8 cellular contexts compared by ENCODE assay signal in the genomic region with DNA sequence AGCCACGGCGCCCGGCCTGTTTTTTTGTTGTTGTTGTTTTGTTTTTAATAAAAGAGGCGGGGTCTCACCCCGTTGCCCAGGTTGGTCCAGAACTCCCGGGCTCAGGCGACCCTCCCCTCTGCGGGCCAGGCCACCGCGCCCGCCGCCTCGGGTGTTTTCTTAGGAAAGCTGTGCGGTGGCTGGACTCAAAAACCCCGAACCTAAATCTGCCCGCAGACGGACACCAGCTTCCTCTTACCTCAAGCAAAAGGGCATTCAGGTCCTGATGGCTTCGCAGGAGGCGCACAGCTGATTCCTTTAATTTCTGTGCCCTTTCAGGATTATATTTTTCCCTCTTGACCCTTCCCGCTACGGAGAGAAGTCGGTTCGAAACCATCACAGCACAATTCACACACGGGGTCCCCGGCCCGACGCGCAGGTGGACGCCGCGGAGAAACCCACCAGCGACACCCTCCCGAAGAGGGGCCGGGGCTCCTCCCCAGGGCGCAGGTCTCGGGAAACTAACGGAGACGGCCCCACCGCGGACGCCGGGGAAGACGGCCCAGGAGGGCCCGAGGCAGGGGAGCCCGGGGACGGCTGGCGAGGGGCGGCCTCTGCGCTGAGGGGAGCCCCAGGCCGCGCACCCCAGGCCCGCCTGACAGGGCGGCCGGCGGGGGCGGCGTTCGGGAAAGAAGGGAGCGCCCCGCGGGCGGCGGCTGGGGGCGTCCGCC. TPM values are rescaled to one million over a fixed set of nuclear protein-coding genes. Genes with fewer than 3 reads are reported as not detected.
A peak's percentile ranks its signal among the peaks of the same experiment; 100 is the strongest.
DNase-seq lines count a peak whose midpoint lies in the region; TF ChIP-seq lines count a peak whose summit lies in the region.

No MANE protein-coding gene starts in this region.

- DNase-seq in NCI-H82 (lab: John Stamatoyannopoulos, UW) (peak; percentile 29), NCI-H82 treated with DMSO at 0.1 percent for 48 hours (lab: John Stamatoyannopoulos, UW; ENCODE audit: unreplicated experiment) (no peak), HAP-1 (ENCODE audit: low spot score in 2 of 2) (peak in 1 of 2 experiments; percentile 33), NB4 (ENCODE audit: low read depth) (peak; percentile 74), mammary epithelial cell (no peak), head of caudate nucleus (no peak)
- DNase-seq in stimulated activated CD4-positive, alpha-beta T cell treated with anti-CD3 and anti-CD28 coated beads, Interleukin-4, amount 100 ng/mL, for 24 hours = no peak

- H3K9ac ChIP-seq in mammary epithelial cell (ENCODE audit: insufficient read depth, low read length) = peak overlapping the region; percentile 75

- CTCF ChIA-PET in mammary epithelial cell (lab: Charles Lee; ENCODE audit: low non-redundant PET) = no interaction called here

- 7% methylated on average over 10 of the region's 65 CpGs for WGBS in mammary epithelial cell (ENCODE audit: low coverage, missing lambda C conversion rate)

- H3K4me3 ChIP-seq in HAP-1 (peak overlapping the region; percentile 67), NB4 (ENCODE audit: low read depth, low read length) (peak overlapping the region; percentile 80), mammary epithelial cell (replicated peaks in 1 of 3; ENCODE audit: insufficient read depth in 1 of 3, low read depth in 2 of 3, low read length in 3 of 3) (peak overlapping the region; percentile 79 to 84 (median 80)), muscle layer of duodenum (ENCODE audit: low read depth in 1 of 2, low read length in 2 of 2) (peak overlapping the region; percentile 30 to 73)

- no peak for TF ChIP-seq CTCF in NB4 (IDR thresholded peaks at IDR 0.05; ENCODE audit: low read depth, low read length)
- TF ChIP-seq CTCF in mammary epithelial cell (conservative IDR thresholded peaks at IDR 0.05 in 1 of 2, IDR thresholded peaks at IDR 0.05 in 1 of 2; ENCODE audit: extremely low read depth in 1 of 2, insufficient read depth in 1 of 2, low read depth in 1 of 2, low read length in 2 of 2) = no peak

- H3K4me2 ChIP-seq in mammary epithelial cell (ENCODE audit: insufficient read depth, low read depth, low read length) = peak overlapping the region; percentile 94

- H3K27ac ChIP-seq in mammary epithelial cell (ENCODE audit: insufficient read depth, low read depth, low read length) (peak overlapping the region; percentile 3), muscle layer of duodenum (ENCODE audit: low read length) (no peak overlapping the region)

- no peaks in the 10 kb centered on the region for H4K20me1 ChIP-seq in mammary epithelial cell (ENCODE audit: insufficient read depth, low read length)

- peak overlapping the region; percentile 94 for H2AFZ ChIP-seq in mammary epithelial cell (ENCODE audit: low read depth, low read length)

- H3K27me3 ChIP-seq in HAP-1 (ENCODE audit: low read depth) (no peaks in the 10 kb centered on the region), mammary epithelial cell (ENCODE audit: insufficient read depth, low read length) (no peaks in the 10 kb centered on the region), muscle layer of duodenum (ENCODE audit: low read depth, low read length) (no peaks in the 10 kb centered on the region)

- no TSS peak for BruUV-seq in mammary epithelial cell (replicated peaks; lab: Mats Ljungman, UMichigan)

- dilution Hi-C loops in mammary epithelial cell (cut with HindIII; ENCODE audit: low sequenced_read_pairs) = no loop called here

- intact Hi-C loops in mammary epithelial cell (cut with micrococcal nuclease) (loop anchor here (1.0 kb wide), 1 partner anchor 45 kb away; no protein-coding TSS in a partner anchor), head of caudate nucleus (cut with DNase I) (no loop called here)

- peaks cover 38% of the 10 kb centered on the region for H3K36me3 ChIP-seq in HAP-1 (replicated peaks)
- H3K36me3 ChIP-seq in mammary epithelial cell (ENCODE audit: insufficient read depth, low read length) = peaks cover 6% of the 10 kb centered on the region
- no peaks in the 10 kb centered on the region for H3K36me3 ChIP-seq in muscle layer of duodenum (ENCODE audit: control insufficient read depth in 1 of 2, insufficient read depth in 2 of 2, low read length in 2 of 2)

- TF ChIP-seq POLR2A in NB4 (IDR thresholded peaks at IDR 0.05; ENCODE audit: extremely low read depth, insufficient read length) = no peak

- peaks cover 9% of the 10 kb centered on the region for H3K9me3 ChIP-seq in HAP-1
- H3K9me3 ChIP-seq in mammary epithelial cell (replicated peaks; ENCODE audit: insufficient read depth, low read length) = no peaks in the 10 kb centered on the region
- no peaks in the 10 kb centered on the region for H3K9me3 ChIP-seq in muscle layer of duodenum (ENCODE audit: control insufficient read depth in 1 of 2, low read length in 2 of 2)

- peaks cover 46% of the 10 kb centered on the region for H3K79me2 ChIP-seq in mammary epithelial cell (ENCODE audit: insufficient read depth, low read length)

- in situ Hi-C loops in HAP-1 (cut with MboI; ENCODE audit: low sequenced_read_pairs) = no loop called here
- in situ Hi-C loops in mammary epithelial cell (cut with MboI; ENCODE audit: low sequenced_read_pairs in 2 of 2) = no loop called here

- H3K4me1 ChIP-seq in HAP-1 (peaks cover 10% of the 10 kb centered on the region), mammary epithelial cell (ENCODE audit: insufficient read depth, low read length) (peaks cover 5% of the 10 kb centered on the region), muscle layer of duodenum (ENCODE audit: control insufficient read depth in 1 of 2, insufficient read depth in 2 of 2, low read length in 2 of 2) (peaks cover 0 to 18% of the 10 kb centered on the region in 2 donors)

RNA-seq across cellular contexts. Expression of gene FANCA, which starts 0.7 kb away (rescaled TPM):
- total RNA-seq in mammary epithelial cell = 10 to 100 TPM in 1 of 2 donors, 1 to 10 TPM in 1; 4.8 to 43.6 TPM
- polyA plus RNA-seq in mammary epithelial cell = 31.0 TPM
- polyA minus RNA-seq in mammary epithelial cell = 62.6 TPM

RNA-seq across cellular contexts. Expression of gene SPIRE2, which starts 12.5 kb away (rescaled TPM):
- 1 to 10 TPM; 1.7 to 7.1 TPM for total RNA-seq in mammary epithelial cell
- 2.2 TPM for polyA plus RNA-seq in mammary epithelial cell
- polyA minus RNA-seq in mammary epithelial cell = 5.1 TPM

RNA-seq across cellular contexts. Expression of gene TCF25, which starts 57.6 kb away (rescaled TPM):
- 100 to 1,000 TPM; 164 to 188 TPM for total RNA-seq in mammary epithelial cell
- 102 TPM for polyA plus RNA-seq in mammary epithelial cell
- 70.6 TPM for polyA minus RNA-seq in mammary epithelial cell

Comparison
In these comparisons a context has a peak if more than half of its experiments do, and no peak if none do; other contexts are left out.
1. DNase-seq: peak in NCI-H82 (single experiment) and NB4 (single experiment); none in NCI-H82 treated with DMSO at 0.1 percent for 48 hours (single experiment), mammary epithelial cell (single experiment), stimulated activated CD4-positive, alpha-beta T cell treated with anti-CD3 and anti-CD28 coated beads, Interleukin-4, amount 100 ng/mL, for 24 hours (single experiment) and head of caudate nucleus (0 of 42).
2. Peak in every context shown above with its lines, with median percentiles within 50 percentile points of each other: H3K4me3 ChIP-seq.